ENCODE assay signal across 8 cellular contexts in the genomic region with DNA sequence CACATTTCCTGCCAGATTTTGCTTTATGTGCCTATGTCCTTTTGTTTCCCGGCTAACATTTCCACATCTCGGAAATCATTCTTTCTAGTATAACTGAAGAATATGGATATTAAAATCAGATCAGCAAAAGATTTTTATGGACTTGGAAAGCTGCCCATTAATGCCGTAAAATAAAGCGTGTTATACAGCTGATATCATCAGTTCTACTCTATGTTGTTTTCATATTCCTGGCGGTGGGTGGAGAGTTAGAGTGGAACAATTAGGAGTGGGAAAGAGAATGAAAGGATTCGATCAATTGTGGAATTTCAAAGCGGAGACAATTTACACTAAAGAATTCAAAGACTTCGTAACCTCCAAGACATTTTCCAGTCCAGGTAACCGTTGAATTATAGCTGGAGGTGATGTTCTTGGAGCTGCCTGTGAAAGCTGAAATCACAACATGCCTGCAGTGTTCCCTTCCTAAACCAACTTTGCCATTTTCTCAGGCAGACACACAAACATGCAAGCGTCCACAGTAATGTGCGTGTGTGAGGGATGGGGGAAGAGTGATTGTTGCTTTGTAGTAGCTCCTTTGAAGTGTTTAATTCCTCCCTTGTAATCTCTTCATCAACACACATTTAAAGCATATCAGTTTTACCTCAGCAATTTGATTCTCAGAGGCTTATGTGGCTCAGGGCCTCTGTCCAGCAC.
DNase-seq lines count a peak whose midpoint lies in the region; ATAC-seq and TF ChIP-seq lines count a peak whose summit lies in the region.

No MANE protein-coding gene starts in this region.

- no peak overlapping the region for H3K4me3 Mint-ChIP-seq in GM23338

- H3K27me3 ChIP-seq in GM23338 (ENCODE audit: insufficient read depth), result no peaks in the 10 kb centered on the region
- H3K27me3 ChIP-seq in right atrium auricular region, result no peaks in the 10 kb centered on the region

- H3K36me3 ChIP-seq in GM23338 (ENCODE audit: insufficient read depth) (no peaks in the 10 kb centered on the region), right atrium auricular region (no peaks in the 10 kb centered on the region)

- DNase-seq in GM23338 (ENCODE audit: low spot score) (peak; percentile 41), T-helper 22 cell (ENCODE audit: low read depth) (peak; percentile 12), right atrium auricular region (ENCODE audit: low spot score) (no peak), NCI-H2107 treated with DMSO at 0.1 percent for 48 hours (lab: John Stamatoyannopoulos, UW; ENCODE audit: unreplicated experiment) (no peak), NCI-H82 (lab: John Stamatoyannopoulos, UW) (no peak)
- peak; percentile 31 for DNase-seq in stimulated activated CD8-positive, alpha-beta memory T cell treated with anti-CD3 and anti-CD28 coated beads, Interleukin-4, amount 100 ng/mL, for 48 hours

- TF ChIP-seq CTCF in GM23338 (conservative IDR thresholded peaks at IDR 0.05; ENCODE audit: low read depth in 2 of 2) (no peak), right atrium auricular region (IDR thresholded peaks at IDR 0.05) (no peak)

- no peaks in the 10 kb centered on the region for H3K36me3 Mint-ChIP-seq in GM23338 (ENCODE audit: low read depth)

- H3K9me3 Mint-ChIP-seq in GM23338, result no peaks in the 10 kb centered on the region

- H3K4me3 ChIP-seq in GM23338 (peak overlapping the region; percentile 42), right atrium auricular region (peak overlapping the region; percentile 36 to 43)

- ATAC-seq in GM23338, result peak; percentile 6; the same call in 1 of the 3 replicates
- no peak for ATAC-seq in GM21786 (IDR thresholded peaks at IDR 0.05; ENCODE audit: unreplicated experiment)
- ATAC-seq in GM18517 (IDR thresholded peaks at IDR 0.05; ENCODE audit: unreplicated experiment), result no peak

- peaks cover 13% of the 10 kb centered on the region for H3K4me1 Mint-ChIP-seq in GM23338

- no peaks in the 10 kb centered on the region for H4K20me1 ChIP-seq in GM23338 (replicated peaks; ENCODE audit: insufficient read depth)

- peak overlapping the region; percentile 98 for H3K27ac ChIP-seq in GM23338 (ENCODE audit: low read depth)
- H3K27ac ChIP-seq in right atrium auricular region, result peak overlapping the region; percentile 83 to 92

- no peaks in the 10 kb centered on the region for H3F3A ChIP-seq in GM23338 (replicated peaks; ENCODE audit: low read depth)

- H3K4me2 ChIP-seq in GM23338, result peak overlapping the region; percentile 68

- H3K9me2 ChIP-seq in GM23338 (ENCODE audit: insufficient read depth), result no peaks in the 10 kb centered on the region

- no peak overlapping the region for H2AFZ ChIP-seq in GM23338

- no peaks in the 10 kb centered on the region for H3K27me3 Mint-ChIP-seq in GM23338 (ENCODE audit: insufficient read depth, low read depth, poor library complexity)

- no peak overlapping the region for H3K27ac Mint-ChIP-seq in GM23338

- no peaks in the 10 kb centered on the region for H3K9me3 ChIP-seq in right atrium auricular region

- H3K79me2 ChIP-seq in GM23338 (replicated peaks; ENCODE audit: insufficient read depth), result no peaks in the 10 kb centered on the region

- H3K4me1 ChIP-seq in GM23338 (ENCODE audit: insufficient read depth) (peaks cover 58% of the 10 kb centered on the region), right atrium auricular region (peaks cover 0 to 50% of the 10 kb centered on the region in 2 donors)

TF ChIP-seq in GM23338, 12 proteins besides CTCF, POLR2A, EP300 and RAD21:
- TF ChIP-seq STAT1 (IDR thresholded peaks at IDR 0.05; ENCODE audit: unreplicated experiment) (no peak), JUNB (IDR thresholded peaks at IDR 0.05; ENCODE audit: unreplicated experiment) (no peak), ZNF114 (CRISPR knock-in tag; IDR thresholded peaks at IDR 0.05) (no peak), POLR2AphosphoS5 (IDR thresholded peaks at IDR 0.05; ENCODE audit: low read depth) (no peak), NANOG (IDR thresholded peaks at IDR 0.05; ENCODE audit: borderline replicate concordance) (no peak)
- TF ChIP-seq, protein P1, sequence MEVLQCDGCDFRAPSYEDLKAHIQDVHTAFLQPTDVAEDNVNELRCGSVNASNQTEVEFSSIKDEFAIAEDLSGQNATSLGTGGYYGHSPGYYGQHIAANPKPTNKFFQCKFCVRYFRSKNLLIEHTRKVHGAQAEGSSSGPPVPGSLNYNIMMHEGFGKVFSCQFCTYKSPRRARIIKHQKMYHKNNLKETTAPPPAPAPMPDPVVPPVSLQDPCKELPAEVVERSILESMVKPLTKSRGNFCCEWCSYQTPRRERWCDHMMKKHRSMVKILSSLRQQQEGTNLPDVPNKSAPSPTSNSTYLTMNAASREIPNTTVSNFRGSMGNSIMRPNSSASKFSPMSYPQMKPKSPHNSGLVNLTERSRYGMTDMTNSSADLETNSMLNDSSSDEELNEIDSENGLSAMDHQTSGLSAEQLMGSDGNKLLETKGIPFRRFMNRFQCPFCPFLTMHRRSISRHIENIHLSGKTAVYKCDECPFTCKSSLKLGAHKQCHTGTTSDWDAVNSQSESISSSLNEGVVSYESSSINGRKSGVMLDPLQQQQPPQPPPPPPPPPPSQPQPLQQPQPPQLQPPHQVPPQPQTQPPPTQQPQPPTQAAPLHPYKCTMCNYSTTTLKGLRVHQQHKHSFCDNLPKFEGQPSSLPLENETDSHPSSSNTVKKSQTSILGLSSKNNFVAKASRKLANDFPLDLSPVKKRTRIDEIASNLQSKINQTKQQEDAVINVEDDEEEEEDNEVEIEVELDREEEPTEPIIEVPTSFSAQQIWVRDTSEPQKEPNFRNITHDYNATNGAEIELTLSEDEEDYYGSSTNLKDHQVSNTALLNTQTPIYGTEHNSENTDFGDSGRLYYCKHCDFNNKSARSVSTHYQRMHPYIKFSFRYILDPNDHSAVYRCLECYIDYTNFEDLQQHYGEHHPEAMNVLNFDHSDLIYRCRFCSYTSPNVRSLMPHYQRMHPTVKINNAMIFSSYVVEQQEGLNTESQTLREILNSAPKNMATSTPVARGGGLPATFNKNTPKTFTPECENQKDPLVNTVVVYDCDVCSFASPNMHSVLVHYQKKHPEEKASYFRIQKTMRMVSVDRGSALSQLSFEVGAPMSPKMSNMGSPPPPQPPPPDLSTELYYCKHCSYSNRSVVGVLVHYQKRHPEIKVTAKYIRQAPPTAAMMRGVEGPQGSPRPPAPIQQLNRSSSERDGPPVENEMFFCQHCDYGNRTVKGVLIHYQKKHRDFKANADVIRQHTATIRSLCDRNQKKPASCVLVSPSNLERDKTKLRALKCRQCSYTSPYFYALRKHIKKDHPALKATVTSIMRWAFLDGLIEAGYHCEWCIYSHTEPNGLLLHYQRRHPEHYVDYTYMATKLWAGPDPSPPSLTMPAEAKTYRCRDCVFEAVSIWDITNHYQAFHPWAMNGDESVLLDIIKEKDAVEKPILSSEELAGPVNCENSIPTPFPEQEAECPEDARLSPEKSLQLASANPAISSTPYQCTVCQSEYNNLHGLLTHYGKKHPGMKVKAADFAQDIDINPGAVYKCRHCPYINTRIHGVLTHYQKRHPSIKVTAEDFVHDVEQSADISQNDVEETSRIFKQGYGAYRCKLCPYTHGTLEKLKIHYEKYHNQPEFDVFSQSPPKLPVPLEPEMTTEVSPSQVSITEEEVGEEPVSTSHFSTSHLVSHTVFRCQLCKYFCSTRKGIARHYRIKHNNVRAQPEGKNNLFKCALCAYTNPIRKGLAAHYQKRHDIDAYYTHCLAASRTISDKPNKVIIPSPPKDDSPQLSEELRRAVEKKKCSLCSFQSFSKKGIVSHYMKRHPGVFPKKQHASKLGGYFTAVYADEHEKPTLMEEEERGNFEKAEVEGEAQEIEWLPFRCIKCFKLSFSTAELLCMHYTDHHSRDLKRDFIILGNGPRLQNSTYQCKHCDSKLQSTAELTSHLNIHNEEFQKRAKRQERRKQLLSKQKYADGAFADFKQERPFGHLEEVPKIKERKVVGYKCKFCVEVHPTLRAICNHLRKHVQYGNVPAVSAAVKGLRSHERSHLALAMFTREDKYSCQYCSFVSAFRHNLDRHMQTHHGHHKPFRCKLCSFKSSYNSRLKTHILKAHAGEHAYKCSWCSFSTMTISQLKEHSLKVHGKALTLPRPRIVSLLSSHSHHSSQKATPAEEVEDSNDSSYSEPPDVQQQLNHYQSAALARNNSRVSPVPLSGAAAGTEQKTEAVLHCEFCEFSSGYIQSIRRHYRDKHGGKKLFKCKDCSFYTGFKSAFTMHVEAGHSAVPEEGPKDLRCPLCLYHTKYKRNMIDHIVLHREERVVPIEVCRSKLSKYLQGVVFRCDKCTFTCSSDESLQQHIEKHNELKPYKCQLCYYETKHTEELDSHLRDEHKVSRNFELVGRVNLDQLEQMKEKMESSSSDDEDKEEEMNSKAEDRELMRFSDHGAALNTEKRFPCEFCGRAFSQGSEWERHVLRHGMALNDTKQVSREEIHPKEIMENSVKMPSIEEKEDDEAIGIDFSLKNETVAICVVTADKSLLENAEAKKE (CRISPR knock-in tag; IDR thresholded peaks at IDR 0.05), result no peak
- TF ChIP-seq, protein P2, sequence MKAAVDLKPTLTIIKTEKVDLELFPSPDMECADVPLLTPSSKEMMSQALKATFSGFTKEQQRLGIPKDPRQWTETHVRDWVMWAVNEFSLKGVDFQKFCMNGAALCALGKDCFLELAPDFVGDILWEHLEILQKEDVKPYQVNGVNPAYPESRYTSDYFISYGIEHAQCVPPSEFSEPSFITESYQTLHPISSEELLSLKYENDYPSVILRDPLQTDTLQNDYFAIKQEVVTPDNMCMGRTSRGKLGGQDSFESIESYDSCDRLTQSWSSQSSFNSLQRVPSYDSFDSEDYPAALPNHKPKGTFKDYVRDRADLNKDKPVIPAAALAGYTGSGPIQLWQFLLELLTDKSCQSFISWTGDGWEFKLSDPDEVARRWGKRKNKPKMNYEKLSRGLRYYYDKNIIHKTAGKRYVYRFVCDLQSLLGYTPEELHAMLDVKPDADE (IDR thresholded peaks at IDR 0.05), result no peak

Comparison
In these comparisons a context has a peak if more than half of its experiments do, and no peak if none do; other contexts are left out.
1. DNase-seq: peak in GM23338 (single experiment), T-helper 22 cell (single experiment) and stimulated activated CD8-positive, alpha-beta memory T cell treated with anti-CD3 and anti-CD28 coated beads, Interleukin-4, amount 100 ng/mL, for 48 hours (single experiment); none in right atrium auricular region (single experiment), NCI-H2107 treated with DMSO at 0.1 percent for 48 hours (single experiment) and NCI-H82 (single experiment).